ENCODE assay signal across 1 cellular context in the genomic region with DNA sequence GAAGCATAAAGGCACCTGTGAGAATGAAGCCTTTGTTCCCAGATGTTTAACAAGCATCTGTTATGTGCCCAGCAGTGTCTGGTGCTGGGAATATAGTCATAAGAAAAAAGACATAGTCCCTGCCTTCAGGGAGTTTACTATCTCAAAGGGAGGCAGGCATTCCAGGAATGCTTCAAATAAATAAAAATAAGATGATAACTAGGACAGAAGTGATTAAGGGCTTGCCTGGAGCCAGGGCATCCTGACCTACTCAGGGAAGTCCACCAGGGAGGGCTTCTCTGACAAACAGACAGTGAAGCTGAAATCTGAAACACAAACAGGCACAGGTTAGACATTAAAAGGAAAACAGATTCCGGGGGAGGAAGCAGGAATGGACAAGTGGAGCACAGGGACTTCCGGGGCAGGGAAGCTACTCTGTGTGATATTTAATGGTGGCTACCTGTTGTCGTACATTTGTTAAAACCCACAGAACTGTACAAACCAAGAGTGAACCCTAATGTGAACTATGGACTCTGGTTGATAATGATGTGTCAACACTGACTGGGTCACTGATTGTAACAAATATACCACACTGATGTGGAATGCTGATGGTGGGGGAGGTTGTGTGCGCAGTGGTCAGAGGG.
TF ChIP-seq lines count a peak whose summit lies in the region.

No MANE protein-coding gene starts in this region.

TF ChIP-seq in HepG2, 621 proteins besides CTCF, POLR2A, EP300 and RAD21 (continued from another document and continues in another):
- TF ChIP-seq, protein P1, sequence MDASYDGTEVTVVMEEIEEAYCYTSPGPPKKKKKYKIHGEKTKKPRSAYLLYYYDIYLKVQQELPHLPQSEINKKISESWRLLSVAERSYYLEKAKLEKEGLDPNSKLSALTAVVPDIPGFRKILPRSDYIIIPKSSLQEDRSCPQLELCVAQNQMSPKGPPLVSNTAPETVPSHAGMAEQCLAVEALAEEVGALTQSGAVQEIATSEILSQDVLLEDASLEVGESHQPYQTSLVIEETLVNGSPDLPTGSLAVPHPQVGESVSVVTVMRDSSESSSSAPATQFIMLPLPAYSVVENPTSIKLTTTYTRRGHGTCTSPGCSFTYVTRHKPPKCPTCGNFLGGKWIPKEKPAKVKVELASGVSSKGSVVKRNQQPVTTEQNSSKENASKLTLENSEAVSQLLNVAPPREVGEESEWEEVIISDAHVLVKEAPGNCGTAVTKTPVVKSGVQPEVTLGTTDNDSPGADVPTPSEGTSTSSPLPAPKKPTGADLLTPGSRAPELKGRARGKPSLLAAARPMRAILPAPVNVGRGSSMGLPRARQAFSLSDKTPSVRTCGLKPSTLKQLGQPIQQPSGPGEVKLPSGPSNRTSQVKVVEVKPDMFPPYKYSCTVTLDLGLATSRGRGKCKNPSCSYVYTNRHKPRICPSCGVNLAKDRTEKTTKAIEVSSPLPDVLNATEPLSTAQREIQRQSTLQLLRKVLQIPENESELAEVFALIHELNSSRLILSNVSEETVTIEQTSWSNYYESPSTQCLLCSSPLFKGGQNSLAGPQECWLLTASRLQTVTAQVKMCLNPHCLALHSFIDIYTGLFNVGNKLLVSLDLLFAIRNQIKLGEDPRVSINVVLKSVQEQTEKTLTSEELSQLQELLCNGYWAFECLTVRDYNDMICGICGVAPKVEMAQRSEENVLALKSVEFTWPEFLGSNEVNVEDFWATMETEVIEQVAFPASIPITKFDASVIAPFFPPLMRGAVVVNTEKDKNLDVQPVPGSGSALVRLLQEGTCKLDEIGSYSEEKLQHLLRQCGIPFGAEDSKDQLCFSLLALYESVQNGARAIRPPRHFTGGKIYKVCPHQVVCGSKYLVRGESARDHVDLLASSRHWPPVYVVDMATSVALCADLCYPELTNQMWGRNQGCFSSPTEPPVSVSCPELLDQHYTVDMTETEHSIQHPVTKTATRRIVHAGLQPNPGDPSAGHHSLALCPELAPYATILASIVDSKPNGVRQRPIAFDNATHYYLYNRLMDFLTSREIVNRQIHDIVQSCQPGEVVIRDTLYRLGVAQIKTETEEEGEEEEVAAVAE (CRISPR knock-in tag; IDR thresholded peaks at IDR 0.05; ENCODE audit: borderline replicate concordance) = no peak
- peak; percentile 71 for TF ChIP-seq BCL6 (CRISPR knock-in tag; IDR thresholded peaks at IDR 0.05)
- TF ChIP-seq KDM2A (CRISPR knock-in tag; IDR thresholded peaks at IDR 0.05; ENCODE audit: borderline replicate concordance, low read depth) = no peak
- TF ChIP-seq, protein P2, sequence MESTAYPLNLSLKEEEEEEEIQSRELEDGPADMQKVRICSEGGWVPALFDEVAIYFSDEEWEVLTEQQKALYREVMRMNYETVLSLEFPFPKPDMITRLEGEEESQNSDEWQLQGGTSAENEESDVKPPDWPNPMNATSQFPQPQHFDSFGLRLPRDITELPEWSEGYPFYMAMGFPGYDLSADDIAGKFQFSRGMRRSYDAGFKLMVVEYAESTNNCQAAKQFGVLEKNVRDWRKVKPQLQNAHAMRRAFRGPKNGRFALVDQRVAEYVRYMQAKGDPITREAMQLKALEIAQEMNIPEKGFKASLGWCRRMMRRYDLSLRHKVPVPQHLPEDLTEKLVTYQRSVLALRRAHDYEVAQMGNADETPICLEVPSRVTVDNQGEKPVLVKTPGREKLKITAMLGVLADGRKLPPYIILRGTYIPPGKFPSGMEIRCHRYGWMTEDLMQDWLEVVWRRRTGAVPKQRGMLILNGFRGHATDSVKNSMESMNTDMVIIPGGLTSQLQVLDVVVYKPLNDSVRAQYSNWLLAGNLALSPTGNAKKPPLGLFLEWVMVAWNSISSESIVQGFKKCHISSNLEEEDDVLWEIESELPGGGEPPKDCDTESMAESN (CRISPR knock-in tag; conservative IDR thresholded peaks at IDR 0.05) = peak; percentile 99
- TF ChIP-seq ZC3H13 (CRISPR knock-in tag; IDR thresholded peaks at IDR 0.05) = no peak
- TF ChIP-seq ZFP90 (CRISPR knock-in tag; IDR thresholded peaks at IDR 0.05; ENCODE audit: borderline replicate concordance) = no peak
- peak; percentile 48; the same call in 1 of the 2 replicates for TF ChIP-seq HDAC1 (CRISPR knock-in tag; IDR thresholded peaks at IDR 0.05)
- no peak; the same call in 1 of the 2 replicates for TF ChIP-seq SPEN (CRISPR knock-in tag; IDR thresholded peaks at IDR 0.05; ENCODE audit: low read depth)
- TF ChIP-seq ETV5 (CRISPR knock-in tag; IDR thresholded peaks at IDR 0.05; ENCODE audit: borderline replicate concordance) = peak; percentile 99
- no peak for TF ChIP-seq RBM22 (optimal IDR thresholded peaks at IDR 0.05; ENCODE audit: low read length)
- peak; percentile 70 for TF ChIP-seq SOX13 (IDR thresholded peaks at IDR 0.05)
- TF ChIP-seq SOX13 (CRISPR knock-in tag; conservative IDR thresholded peaks at IDR 0.05 in 1 of 2, IDR thresholded peaks at IDR 0.05 in 1 of 2) = peak in 1 of 2 experiments; percentile 90; a peak in 2 of 4 replicates
- TF ChIP-seq ZNF577 (CRISPR knock-in tag; IDR thresholded peaks at IDR 0.05; ENCODE audit: borderline replicate concordance, low read depth) = no peak
- TF ChIP-seq, protein P3, sequence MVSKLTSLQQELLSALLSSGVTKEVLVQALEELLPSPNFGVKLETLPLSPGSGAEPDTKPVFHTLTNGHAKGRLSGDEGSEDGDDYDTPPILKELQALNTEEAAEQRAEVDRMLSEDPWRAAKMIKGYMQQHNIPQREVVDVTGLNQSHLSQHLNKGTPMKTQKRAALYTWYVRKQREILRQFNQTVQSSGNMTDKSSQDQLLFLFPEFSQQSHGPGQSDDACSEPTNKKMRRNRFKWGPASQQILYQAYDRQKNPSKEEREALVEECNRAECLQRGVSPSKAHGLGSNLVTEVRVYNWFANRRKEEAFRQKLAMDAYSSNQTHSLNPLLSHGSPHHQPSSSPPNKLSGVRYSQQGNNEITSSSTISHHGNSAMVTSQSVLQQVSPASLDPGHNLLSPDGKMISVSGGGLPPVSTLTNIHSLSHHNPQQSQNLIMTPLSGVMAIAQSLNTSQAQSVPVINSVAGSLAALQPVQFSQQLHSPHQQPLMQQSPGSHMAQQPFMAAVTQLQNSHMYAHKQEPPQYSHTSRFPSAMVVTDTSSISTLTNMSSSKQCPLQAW (CRISPR knock-in tag; IDR thresholded peaks at IDR 0.05) = peak; percentile 78
- TF ChIP-seq, protein P4, sequence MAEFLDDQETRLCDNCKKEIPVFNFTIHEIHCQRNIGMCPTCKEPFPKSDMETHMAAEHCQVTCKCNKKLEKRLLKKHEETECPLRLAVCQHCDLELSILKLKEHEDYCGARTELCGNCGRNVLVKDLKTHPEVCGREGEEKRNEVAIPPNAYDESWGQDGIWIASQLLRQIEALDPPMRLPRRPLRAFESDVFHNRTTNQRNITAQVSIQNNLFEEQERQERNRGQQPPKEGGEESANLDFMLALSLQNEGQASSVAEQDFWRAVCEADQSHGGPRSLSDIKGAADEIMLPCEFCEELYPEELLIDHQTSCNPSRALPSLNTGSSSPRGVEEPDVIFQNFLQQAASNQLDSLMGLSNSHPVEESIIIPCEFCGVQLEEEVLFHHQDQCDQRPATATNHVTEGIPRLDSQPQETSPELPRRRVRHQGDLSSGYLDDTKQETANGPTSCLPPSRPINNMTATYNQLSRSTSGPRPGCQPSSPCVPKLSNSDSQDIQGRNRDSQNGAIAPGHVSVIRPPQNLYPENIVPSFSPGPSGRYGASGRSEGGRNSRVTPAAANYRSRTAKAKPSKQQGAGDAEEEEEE (CRISPR knock-in tag; IDR thresholded peaks at IDR 0.05; ENCODE audit: borderline replicate concordance) = no peak
- TF ChIP-seq, protein P5, sequence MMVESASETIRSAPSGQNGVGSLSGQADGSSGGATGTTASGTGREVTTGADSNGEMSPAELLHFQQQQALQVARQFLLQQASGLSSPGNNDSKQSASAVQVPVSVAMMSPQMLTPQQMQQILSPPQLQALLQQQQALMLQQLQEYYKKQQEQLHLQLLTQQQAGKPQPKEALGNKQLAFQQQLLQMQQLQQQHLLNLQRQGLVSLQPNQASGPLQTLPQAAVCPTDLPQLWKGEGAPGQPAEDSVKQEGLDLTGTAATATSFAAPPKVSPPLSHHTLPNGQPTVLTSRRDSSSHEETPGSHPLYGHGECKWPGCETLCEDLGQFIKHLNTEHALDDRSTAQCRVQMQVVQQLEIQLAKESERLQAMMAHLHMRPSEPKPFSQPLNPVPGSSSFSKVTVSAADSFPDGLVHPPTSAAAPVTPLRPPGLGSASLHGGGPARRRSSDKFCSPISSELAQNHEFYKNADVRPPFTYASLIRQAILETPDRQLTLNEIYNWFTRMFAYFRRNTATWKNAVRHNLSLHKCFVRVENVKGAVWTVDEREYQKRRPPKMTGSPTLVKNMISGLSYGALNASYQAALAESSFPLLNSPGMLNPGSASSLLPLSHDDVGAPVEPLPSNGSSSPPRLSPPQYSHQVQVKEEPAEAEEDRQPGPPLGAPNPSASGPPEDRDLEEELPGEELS (CRISPR knock-in tag; IDR thresholded peaks at IDR 0.05) = peak; percentile 95
- TF ChIP-seq, protein P6, sequence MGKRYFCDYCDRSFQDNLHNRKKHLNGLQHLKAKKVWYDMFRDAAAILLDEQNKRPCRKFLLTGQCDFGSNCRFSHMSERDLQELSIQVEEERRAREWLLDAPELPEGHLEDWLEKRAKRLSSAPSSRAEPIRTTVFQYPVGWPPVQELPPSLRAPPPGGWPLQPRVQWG (CRISPR knock-in tag; IDR thresholded peaks at IDR 0.05; ENCODE audit: borderline replicate concordance, low read depth) = no peak
- no peak for TF ChIP-seq ZNF781 (CRISPR knock-in tag; IDR thresholded peaks at IDR 0.05; ENCODE audit: borderline replicate concordance, not compliant biosample characterization)
- TF ChIP-seq, protein P7, sequence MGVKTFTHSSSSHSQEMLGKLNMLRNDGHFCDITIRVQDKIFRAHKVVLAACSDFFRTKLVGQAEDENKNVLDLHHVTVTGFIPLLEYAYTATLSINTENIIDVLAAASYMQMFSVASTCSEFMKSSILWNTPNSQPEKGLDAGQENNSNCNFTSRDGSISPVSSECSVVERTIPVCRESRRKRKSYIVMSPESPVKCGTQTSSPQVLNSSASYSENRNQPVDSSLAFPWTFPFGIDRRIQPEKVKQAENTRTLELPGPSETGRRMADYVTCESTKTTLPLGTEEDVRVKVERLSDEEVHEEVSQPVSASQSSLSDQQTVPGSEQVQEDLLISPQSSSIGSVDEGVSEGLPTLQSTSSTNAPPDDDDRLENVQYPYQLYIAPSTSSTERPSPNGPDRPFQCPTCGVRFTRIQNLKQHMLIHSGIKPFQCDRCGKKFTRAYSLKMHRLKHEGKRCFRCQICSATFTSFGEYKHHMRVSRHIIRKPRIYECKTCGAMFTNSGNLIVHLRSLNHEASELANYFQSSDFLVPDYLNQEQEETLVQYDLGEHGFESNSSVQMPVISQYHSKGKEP (CRISPR knock-in tag; IDR thresholded peaks at IDR 0.05) = no peak
- TF ChIP-seq TAF1 (CRISPR knock-in tag; IDR thresholded peaks at IDR 0.05) = no peak
- TF ChIP-seq ZNF263 (CRISPR knock-in tag; IDR thresholded peaks at IDR 0.05) = peak; percentile 100
- no peak for TF ChIP-seq TSC22D2 (CRISPR knock-in tag; IDR thresholded peaks at IDR 0.05; ENCODE audit: borderline replicate concordance)
- peak; percentile 39 for TF ChIP-seq HOXD1 (CRISPR knock-in tag; IDR thresholded peaks at IDR 0.05)
- TF ChIP-seq ZNF253 (CRISPR knock-in tag; IDR thresholded peaks at IDR 0.05; ENCODE audit: borderline replicate concordance) = no peak
- no peak for TF ChIP-seq FOXM1 (CRISPR knock-in tag; IDR thresholded peaks at IDR 0.05)
- TF ChIP-seq CCAR2 (optimal IDR thresholded peaks at IDR 0.05; ENCODE audit: low read depth, low read length) = peak; percentile 35
- TF ChIP-seq ZNF333 (CRISPR knock-in tag; IDR thresholded peaks at IDR 0.05; ENCODE audit: borderline replicate concordance) = no peak
- no peak; the same call in 1 of the 2 replicates for TF ChIP-seq YEATS2 (CRISPR knock-in tag; IDR thresholded peaks at IDR 0.05; ENCODE audit: borderline replicate concordance)
- no peak for TF ChIP-seq ZNF329 (CRISPR knock-in tag; IDR thresholded peaks at IDR 0.05; ENCODE audit: low read depth)
- TF ChIP-seq, protein P8, sequence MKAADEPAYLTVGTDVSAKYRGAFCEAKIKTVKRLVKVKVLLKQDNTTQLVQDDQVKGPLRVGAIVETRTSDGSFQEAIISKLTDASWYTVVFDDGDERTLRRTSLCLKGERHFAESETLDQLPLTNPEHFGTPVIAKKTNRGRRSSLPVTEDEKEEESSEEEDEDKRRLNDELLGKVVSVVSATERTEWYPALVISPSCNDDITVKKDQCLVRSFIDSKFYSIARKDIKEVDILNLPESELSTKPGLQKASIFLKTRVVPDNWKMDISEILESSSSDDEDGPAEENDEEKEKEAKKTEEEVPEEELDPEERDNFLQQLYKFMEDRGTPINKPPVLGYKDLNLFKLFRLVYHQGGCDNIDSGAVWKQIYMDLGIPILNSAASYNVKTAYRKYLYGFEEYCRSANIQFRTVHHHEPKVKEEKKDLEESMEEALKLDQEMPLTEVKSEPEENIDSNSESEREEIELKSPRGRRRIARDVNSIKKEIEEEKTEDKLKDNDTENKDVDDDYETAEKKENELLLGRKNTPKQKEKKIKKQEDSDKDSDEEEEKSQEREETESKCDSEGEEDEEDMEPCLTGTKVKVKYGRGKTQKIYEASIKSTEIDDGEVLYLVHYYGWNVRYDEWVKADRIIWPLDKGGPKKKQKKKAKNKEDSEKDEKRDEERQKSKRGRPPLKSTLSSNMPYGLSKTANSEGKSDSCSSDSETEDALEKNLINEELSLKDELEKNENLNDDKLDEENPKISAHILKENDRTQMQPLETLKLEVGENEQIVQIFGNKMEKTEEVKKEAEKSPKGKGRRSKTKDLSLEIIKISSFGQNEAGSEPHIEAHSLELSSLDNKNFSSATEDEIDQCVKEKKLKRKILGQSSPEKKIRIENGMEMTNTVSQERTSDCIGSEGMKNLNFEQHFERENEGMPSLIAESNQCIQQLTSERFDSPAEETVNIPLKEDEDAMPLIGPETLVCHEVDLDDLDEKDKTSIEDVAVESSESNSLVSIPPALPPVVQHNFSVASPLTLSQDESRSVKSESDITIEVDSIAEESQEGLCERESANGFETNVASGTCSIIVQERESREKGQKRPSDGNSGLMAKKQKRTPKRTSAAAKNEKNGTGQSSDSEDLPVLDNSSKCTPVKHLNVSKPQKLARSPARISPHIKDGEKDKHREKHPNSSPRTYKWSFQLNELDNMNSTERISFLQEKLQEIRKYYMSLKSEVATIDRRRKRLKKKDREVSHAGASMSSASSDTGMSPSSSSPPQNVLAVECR (CRISPR knock-in tag; IDR thresholded peaks at IDR 0.05; ENCODE audit: borderline replicate concordance) = peak; percentile 30; the same call in 1 of the 2 replicates
- peak; percentile 67; the same call in 1 of the 2 replicates for TF ChIP-seq DMAP1 (CRISPR knock-in tag; IDR thresholded peaks at IDR 0.05)
- TF ChIP-seq, protein P9, sequence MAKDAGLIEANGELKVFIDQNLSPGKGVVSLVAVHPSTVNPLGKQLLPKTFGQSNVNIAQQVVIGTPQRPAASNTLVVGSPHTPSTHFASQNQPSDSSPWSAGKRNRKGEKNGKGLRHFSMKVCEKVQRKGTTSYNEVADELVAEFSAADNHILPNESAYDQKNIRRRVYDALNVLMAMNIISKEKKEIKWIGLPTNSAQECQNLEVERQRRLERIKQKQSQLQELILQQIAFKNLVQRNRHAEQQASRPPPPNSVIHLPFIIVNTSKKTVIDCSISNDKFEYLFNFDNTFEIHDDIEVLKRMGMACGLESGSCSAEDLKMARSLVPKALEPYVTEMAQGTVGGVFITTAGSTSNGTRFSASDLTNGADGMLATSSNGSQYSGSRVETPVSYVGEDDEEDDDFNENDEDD (CRISPR knock-in tag; IDR thresholded peaks at IDR 0.05; ENCODE audit: borderline replicate concordance) = peak; percentile 41; the same call in 1 of the 2 replicates
- no peak for TF ChIP-seq ZNF878 (CRISPR knock-in tag; IDR thresholded peaks at IDR 0.05)
- no peak for TF ChIP-seq ZFYVE20 (CRISPR knock-in tag; IDR thresholded peaks at IDR 0.05; ENCODE audit: borderline replicate concordance, low read depth)
